ENCODE assay signal across 1 cellular context in the genomic region with DNA sequence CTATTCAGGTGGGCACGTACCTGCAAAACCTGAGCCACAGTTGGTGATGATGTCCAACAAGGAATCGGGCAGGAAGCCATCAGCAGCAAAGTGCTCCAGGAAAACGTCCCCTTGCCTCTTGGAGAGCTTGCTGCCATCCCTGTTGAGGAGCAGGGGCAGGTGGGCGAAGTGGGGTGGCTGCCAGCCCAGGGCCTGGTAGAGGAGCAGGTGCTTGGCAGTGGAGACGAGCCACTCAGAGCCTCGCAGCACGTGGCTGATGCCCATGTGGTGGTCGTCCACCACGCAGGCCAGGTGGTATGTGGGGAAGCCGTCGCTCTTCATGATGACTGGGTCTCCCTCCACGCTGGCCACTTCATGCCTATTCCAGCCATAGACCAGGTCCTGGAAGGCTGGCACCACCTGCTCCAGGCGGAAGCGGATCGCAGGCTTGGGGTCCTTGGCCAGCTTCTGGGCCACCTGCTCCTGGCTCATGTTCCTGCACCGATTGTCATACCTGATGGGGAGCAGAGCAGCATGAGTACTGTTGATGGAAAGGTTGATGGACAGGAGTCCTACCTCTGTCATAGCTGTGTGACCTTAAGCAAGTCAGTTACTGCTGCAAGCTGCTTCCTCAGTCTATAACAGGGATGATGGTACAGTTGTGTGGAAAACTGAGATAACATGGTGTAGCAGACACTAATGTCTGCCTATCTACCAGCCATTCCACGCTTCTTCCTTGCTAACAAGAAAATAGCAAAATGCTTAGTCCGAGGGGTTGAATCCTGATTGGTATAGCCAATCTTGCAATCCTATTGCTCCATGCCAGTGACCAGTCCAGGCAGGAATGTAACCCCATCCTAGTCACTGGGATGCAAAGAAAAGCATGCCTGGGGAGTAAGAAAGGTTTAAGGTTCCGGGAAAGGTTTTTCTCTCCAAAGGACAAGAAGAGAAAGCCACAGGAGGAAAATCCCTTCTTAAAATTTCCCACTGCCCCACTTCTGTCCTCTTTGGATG.
A peak's percentile ranks its signal among the peaks of the same experiment; 100 is the strongest.
TF ChIP-seq lines count a peak whose summit lies in the region.

No MANE protein-coding gene starts in this region.

TF ChIP-seq in HepG2, 621 proteins besides CTCF, POLR2A, EP300 and RAD21:
- TF ChIP-seq MTA1 (CRISPR knock-in tag; IDR thresholded peaks at IDR 0.05; ENCODE audit: borderline replicate concordance) (0 out of 2 replicates have a peak, but pooled peaks have one; percentile 53), ZNF567 (CRISPR knock-in tag; IDR thresholded peaks at IDR 0.05; ENCODE audit: borderline replicate concordance) (0 out of 2 replicates have a peak, but pooled peaks have one; percentile 52), ZNF180 (CRISPR knock-in tag; IDR thresholded peaks at IDR 0.05; ENCODE audit: borderline replicate concordance, low read depth) (no peak), MTF1 (CRISPR knock-in tag; IDR thresholded peaks at IDR 0.05) (no peak), ZNF354B (CRISPR knock-in tag; IDR thresholded peaks at IDR 0.05) (0 out of 2 replicates have a peak, but pooled peaks have one; percentile 8), NRL (CRISPR knock-in tag; IDR thresholded peaks at IDR 0.05; ENCODE audit: borderline replicate concordance) (peak; percentile 63; the same call in 1 of the 2 replicates), ZNF839 (CRISPR knock-in tag; IDR thresholded peaks at IDR 0.05; ENCODE audit: borderline replicate concordance) (0 out of 2 replicates have a peak, but pooled peaks have one; percentile 37), ZNF768 (CRISPR knock-in tag; IDR thresholded peaks at IDR 0.05) (peak; percentile 31; the same call in 1 of the 2 replicates), MIER2 (CRISPR knock-in tag; IDR thresholded peaks at IDR 0.05) (no peak), XRCC5 (optimal IDR thresholded peaks at IDR 0.05; ENCODE audit: low read length) (no peak), SP2 (CRISPR knock-in tag; IDR thresholded peaks at IDR 0.05) (no peak), IKZF1 (IDR thresholded peaks at IDR 0.05) (no peak)
- TF ChIP-seq, protein P1, sequence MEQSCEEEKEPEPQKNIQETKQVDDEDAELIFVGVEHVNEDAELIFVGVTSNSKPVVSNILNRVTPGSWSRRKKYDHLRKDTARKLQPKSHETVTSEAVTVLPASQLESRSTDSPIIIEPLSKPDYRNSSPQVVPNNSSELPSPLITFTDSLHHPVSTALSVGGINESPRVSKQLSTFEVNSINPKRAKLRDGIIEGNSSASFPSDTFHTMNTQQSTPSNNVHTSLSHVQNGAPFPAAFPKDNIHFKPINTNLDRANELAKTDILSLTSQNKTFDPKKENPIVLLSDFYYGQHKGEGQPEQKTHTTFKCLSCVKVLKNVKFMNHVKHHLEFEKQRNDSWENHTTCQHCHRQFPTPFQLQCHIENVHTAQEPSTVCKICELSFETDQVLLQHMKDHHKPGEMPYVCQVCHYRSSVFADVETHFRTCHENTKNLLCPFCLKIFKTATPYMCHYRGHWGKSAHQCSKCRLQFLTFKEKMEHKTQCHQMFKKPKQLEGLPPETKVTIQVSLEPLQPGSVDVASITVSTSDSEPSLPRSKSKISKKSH (CRISPR knock-in tag; IDR thresholded peaks at IDR 0.05; ENCODE audit: borderline replicate concordance), result peak; percentile 73; the same call in 1 of the 2 replicates
- TF ChIP-seq, protein P2, sequence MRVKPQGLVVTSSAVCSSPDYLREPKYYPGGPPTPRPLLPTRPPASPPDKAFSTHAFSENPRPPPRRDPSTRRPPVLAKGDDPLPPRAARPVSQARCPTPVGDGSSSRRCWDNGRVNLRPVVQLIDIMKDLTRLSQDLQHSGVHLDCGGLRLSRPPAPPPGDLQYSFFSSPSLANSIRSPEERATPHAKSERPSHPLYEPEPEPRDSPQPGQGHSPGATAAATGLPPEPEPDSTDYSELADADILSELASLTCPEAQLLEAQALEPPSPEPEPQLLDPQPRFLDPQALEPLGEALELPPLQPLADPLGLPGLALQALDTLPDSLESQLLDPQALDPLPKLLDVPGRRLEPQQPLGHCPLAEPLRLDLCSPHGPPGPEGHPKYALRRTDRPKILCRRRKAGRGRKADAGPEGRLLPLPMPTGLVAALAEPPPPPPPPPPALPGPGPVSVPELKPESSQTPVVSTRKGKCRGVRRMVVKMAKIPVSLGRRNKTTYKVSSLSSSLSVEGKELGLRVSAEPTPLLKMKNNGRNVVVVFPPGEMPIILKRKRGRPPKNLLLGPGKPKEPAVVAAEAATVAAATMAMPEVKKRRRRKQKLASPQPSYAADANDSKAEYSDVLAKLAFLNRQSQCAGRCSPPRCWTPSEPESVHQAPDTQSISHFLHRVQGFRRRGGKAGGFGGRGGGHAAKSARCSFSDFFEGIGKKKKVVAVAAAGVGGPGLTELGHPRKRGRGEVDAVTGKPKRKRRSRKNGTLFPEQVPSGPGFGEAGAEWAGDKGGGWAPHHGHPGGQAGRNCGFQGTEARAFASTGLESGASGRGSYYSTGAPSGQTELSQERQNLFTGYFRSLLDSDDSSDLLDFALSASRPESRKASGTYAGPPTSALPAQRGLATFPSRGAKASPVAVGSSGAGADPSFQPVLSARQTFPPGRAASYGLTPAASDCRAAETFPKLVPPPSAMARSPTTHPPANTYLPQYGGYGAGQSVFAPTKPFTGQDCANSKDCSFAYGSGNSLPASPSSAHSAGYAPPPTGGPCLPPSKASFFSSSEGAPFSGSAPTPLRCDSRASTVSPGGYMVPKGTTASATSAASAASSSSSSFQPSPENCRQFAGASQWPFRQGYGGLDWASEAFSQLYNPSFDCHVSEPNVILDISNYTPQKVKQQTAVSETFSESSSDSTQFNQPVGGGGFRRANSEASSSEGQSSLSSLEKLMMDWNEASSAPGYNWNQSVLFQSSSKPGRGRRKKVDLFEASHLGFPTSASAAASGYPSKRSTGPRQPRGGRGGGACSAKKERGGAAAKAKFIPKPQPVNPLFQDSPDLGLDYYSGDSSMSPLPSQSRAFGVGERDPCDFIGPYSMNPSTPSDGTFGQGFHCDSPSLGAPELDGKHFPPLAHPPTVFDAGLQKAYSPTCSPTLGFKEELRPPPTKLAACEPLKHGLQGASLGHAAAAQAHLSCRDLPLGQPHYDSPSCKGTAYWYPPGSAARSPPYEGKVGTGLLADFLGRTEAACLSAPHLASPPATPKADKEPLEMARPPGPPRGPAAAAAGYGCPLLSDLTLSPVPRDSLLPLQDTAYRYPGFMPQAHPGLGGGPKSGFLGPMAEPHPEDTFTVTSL (CRISPR knock-in tag; IDR thresholded peaks at IDR 0.05; ENCODE audit: borderline replicate concordance), result no peak
- TF ChIP-seq, protein P3, sequence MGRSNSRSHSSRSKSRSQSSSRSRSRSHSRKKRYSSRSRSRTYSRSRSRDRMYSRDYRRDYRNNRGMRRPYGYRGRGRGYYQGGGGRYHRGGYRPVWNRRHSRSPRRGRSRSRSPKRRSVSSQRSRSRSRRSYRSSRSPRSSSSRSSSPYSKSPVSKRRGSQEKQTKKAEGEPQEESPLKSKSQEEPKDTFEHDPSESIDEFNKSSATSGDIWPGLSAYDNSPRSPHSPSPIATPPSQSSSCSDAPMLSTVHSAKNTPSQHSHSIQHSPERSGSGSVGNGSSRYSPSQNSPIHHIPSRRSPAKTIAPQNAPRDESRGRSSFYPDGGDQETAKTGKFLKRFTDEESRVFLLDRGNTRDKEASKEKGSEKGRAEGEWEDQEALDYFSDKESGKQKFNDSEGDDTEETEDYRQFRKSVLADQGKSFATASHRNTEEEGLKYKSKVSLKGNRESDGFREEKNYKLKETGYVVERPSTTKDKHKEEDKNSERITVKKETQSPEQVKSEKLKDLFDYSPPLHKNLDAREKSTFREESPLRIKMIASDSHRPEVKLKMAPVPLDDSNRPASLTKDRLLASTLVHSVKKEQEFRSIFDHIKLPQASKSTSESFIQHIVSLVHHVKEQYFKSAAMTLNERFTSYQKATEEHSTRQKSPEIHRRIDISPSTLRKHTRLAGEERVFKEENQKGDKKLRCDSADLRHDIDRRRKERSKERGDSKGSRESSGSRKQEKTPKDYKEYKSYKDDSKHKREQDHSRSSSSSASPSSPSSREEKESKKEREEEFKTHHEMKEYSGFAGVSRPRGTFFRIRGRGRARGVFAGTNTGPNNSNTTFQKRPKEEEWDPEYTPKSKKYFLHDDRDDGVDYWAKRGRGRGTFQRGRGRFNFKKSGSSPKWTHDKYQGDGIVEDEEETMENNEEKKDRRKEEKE (IDR thresholded peaks at IDR 0.05), result no peak
- TF ChIP-seq, protein P4, sequence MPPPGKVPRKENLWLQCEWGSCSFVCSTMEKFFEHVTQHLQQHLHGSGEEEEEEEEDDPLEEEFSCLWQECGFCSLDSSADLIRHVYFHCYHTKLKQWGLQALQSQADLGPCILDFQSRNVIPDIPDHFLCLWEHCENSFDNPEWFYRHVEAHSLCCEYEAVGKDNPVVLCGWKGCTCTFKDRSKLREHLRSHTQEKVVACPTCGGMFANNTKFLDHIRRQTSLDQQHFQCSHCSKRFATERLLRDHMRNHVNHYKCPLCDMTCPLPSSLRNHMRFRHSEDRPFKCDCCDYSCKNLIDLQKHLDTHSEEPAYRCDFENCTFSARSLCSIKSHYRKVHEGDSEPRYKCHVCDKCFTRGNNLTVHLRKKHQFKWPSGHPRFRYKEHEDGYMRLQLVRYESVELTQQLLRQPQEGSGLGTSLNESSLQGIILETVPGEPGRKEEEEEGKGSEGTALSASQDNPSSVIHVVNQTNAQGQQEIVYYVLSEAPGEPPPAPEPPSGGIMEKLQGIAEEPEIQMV (CRISPR knock-in tag; IDR thresholded peaks at IDR 0.05; ENCODE audit: low read depth), result no peak
- TF ChIP-seq, protein P5, sequence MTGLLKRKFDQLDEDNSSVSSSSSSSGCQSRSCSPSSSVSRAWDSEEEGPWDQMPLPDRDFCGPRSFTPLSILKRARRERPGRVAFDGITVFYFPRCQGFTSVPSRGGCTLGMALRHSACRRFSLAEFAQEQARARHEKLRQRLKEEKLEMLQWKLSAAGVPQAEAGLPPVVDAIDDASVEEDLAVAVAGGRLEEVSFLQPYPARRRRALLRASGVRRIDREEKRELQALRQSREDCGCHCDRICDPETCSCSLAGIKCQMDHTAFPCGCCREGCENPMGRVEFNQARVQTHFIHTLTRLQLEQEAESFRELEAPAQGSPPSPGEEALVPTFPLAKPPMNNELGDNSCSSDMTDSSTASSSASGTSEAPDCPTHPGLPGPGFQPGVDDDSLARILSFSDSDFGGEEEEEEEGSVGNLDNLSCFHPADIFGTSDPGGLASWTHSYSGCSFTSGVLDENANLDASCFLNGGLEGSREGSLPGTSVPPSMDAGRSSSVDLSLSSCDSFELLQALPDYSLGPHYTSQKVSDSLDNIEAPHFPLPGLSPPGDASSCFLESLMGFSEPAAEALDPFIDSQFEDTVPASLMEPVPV (CRISPR knock-in tag; IDR thresholded peaks at IDR 0.05), result no peak
- TF ChIP-seq, protein P6, sequence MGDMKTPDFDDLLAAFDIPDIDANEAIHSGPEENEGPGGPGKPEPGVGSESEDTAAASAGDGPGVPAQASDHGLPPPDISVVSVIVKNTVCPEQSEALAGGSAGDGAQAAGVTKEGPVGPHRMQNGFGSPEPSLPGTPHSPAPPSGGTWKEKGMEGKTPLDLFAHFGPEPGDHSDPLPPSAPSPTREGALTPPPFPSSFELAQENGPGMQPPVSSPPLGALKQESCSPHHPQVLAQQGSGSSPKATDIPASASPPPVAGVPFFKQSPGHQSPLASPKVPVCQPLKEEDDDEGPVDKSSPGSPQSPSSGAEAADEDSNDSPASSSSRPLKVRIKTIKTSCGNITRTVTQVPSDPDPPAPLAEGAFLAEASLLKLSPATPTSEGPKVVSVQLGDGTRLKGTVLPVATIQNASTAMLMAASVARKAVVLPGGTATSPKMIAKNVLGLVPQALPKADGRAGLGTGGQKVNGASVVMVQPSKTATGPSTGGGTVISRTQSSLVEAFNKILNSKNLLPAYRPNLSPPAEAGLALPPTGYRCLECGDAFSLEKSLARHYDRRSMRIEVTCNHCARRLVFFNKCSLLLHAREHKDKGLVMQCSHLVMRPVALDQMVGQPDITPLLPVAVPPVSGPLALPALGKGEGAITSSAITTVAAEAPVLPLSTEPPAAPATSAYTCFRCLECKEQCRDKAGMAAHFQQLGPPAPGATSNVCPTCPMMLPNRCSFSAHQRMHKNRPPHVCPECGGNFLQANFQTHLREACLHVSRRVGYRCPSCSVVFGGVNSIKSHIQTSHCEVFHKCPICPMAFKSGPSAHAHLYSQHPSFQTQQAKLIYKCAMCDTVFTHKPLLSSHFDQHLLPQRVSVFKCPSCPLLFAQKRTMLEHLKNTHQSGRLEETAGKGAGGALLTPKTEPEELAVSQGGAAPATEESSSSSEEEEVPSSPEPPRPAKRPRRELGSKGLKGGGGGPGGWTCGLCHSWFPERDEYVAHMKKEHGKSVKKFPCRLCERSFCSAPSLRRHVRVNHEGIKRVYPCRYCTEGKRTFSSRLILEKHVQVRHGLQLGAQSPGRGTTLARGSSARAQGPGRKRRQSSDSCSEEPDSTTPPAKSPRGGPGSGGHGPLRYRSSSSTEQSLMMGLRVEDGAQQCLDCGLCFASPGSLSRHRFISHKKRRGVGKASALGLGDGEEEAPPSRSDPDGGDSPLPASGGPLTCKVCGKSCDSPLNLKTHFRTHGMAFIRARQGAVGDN (CRISPR knock-in tag; IDR thresholded peaks at IDR 0.05), result peak; percentile 31; the same call in 1 of the 2 replicates
TF ChIP-seq in HepG2: peak in this region for 8.
